9 cellular contexts compared by ENCODE assay signal in the genomic region with DNA sequence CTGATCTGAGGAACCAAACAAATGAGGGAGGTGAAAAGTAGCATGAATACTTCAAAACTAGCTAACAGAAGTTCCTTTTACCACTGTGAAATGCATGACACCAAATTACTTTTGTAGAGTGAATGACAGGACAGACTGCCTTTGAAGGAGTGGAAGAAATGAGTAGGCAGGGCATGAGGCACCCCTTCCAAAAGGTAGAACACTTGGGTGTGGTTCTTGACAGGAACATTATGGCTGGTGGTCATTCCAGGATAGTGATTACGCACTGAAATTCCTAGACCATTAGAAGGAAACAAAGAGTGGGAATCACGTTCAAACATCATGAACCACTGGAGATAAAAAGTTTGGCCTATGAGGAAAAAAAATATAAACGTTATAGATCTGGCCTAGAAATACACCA. TPM values are rescaled to one million over a fixed set of nuclear protein-coding genes. Genes with fewer than 3 reads are reported as not detected.
DNase-seq lines count a peak whose midpoint lies in the region; ATAC-seq and TF ChIP-seq lines count a peak whose summit lies in the region.
"Had no signal": no experiment of that assay in that cellular context is flagged by ENCODE, and none has a peak within 500 bp of the region (broad histone marks: within the 10 kb centered on the region; RNA-seq: fewer than 3 reads in every experiment).

No MANE protein-coding gene starts in this region.

- intact Hi-C loops in stomach (cut with DNase I; ENCODE audit: low total_unique reads) = no loop called here

- no peaks in the 10 kb centered on the region for H4K20me1 ChIP-seq in KMS-11 (ENCODE audit: insufficient read depth)

- 35 to 53% (median 43%) methylated on average over 3 of the region's 3 CpGs for WGBS in stomach, 5 donors

- no peak overlapping the region for H2AFZ ChIP-seq in KMS-11 (ENCODE audit: low read depth)

- no peak for ATAC-seq in CD4-positive, CD25-positive, alpha-beta regulatory T cell (ENCODE audit: low read depth in 2 of 2)
- ATAC-seq in activated naive CD4-positive, alpha-beta T cell treated with anti-CD3 and anti-CD28 coated beads, Interleukin-2, amount 50 U/mL, for 72 hours = no peak
- ATAC-seq in GM21515 (IDR thresholded peaks at IDR 0.05; ENCODE audit: unreplicated experiment) = no peak

- H3K9me3 Mint-ChIP-seq in CD4-positive, CD25-positive, alpha-beta regulatory T cell = peaks cover 0 to 1% (median 0%) of the 10 kb centered on the region in 7 donors
- no peaks in the 10 kb centered on the region for H3K9me3 Mint-ChIP-seq in activated naive CD4-positive, alpha-beta T cell treated with anti-CD3 and anti-CD28 coated beads, Interleukin-2, amount 50 U/mL, for 72 hours

- H3K27ac ChIP-seq in CD4-positive, CD25-positive, alpha-beta regulatory T cell (ENCODE audit: insufficient read depth, low read length, poor library complexity, severe bottlenecking) = peak overlapping the region; percentile 94
- H3K27ac ChIP-seq in KMS-11 (no peak overlapping the region), stomach (no peak overlapping the region)

- peaks cover 24% of the 10 kb centered on the region for H3K4me1 ChIP-seq in CD4-positive, CD25-positive, alpha-beta regulatory T cell (ENCODE audit: control insufficient read depth, insufficient read depth, low read length, poor library complexity, severe bottlenecking)
- H3K4me1 ChIP-seq in KMS-11 (ENCODE audit: low read depth, poor library complexity, severe bottlenecking) (peaks cover 42% of the 10 kb centered on the region), stomach (peaks cover 0 to 27% (median 16%) of the 10 kb centered on the region in 4 donors)

- peak in 1 of 3 donors; percentile 13 for DNase-seq in CD4-positive, CD25-positive, alpha-beta regulatory T cell
- no peak for DNase-seq in activated naive CD4-positive, alpha-beta T cell treated with anti-CD3 and anti-CD28 coated beads, Interleukin-2, amount 50 U/mL, for 72 hours (ENCODE audit: low spot score in 2 of 2)
- DNase-seq in kidney tubule cell (ENCODE audit: low spot score) = peak; percentile 15
- DNase-seq in stomach = no peak
- no peak for DNase-seq in effector CD4-positive, alpha-beta T cell
- no peak for DNase-seq in Kasumi-1 (lab: John Stamatoyannopoulos, UW)
- DNase-seq: KG1 had no signal

- no peak overlapping the region for H3K27ac Mint-ChIP-seq in CD4-positive, CD25-positive, alpha-beta regulatory T cell
- peak overlapping the region; percentile 88 to 94 for H3K27ac Mint-ChIP-seq in activated naive CD4-positive, alpha-beta T cell treated with anti-CD3 and anti-CD28 coated beads, Interleukin-2, amount 50 U/mL, for 72 hours

- TF ChIP-seq CTCF in KMS-11 (conservative IDR thresholded peaks at IDR 0.05; ENCODE audit: low read depth, low read length) (no peak), stomach (IDR thresholded peaks at IDR 0.05) (no peak)

- H3K4me3 Mint-ChIP-seq in CD4-positive, CD25-positive, alpha-beta regulatory T cell = peak overlapping the region; percentile 2 to 94 (median 44)

- H3K79me2 ChIP-seq in KMS-11 (ENCODE audit: insufficient read depth, low read depth) = peaks cover 84% of the 10 kb centered on the region

- peak overlapping the region; percentile 87 for H3K4me3 ChIP-seq in CD4-positive, CD25-positive, alpha-beta regulatory T cell (ENCODE audit: low read depth, low read length)
- H3K4me3 ChIP-seq in KMS-11 (IDR thresholded peaks at IDR 0.05; ENCODE audit: insufficient read depth, low read depth, low read length) (no peak overlapping the region), stomach (no peak overlapping the region)

- peaks cover 6% of the 10 kb centered on the region for H3K36me3 Mint-ChIP-seq in CD4-positive, CD25-positive, alpha-beta regulatory T cell
- peaks cover 32 to 34% of the 10 kb centered on the region in 2 donors for H3K36me3 Mint-ChIP-seq in activated naive CD4-positive, alpha-beta T cell treated with anti-CD3 and anti-CD28 coated beads, Interleukin-2, amount 50 U/mL, for 72 hours

- H3K9me3 ChIP-seq in CD4-positive, CD25-positive, alpha-beta regulatory T cell (ENCODE audit: control insufficient read depth in 2 of 2, low read length in 2 of 2) = no peaks in the 10 kb centered on the region
- H3K9me3 ChIP-seq in stomach = peaks cover 0 to 5% (median 0%) of the 10 kb centered on the region in 4 donors

- H3K9ac ChIP-seq in KMS-11 = peak overlapping the region; percentile 97; the same call in 1 of the 2 replicates

- TF ChIP-seq EP300 in stomach (IDR thresholded peaks at IDR 0.05) = no peak

- H3K27me3 Mint-ChIP-seq in CD4-positive, CD25-positive, alpha-beta regulatory T cell = peaks cover 5% of the 10 kb centered on the region

- H3K4me2 ChIP-seq in KMS-11 = peak overlapping the region; percentile 89; the same call in 1 of the 2 replicates

- TF ChIP-seq POLR2A in stomach (IDR thresholded peaks at IDR 0.05) = no peak

- no peaks in the 10 kb centered on the region for H3K27me3 ChIP-seq in CD4-positive, CD25-positive, alpha-beta regulatory T cell (ENCODE audit: control insufficient read depth, insufficient read depth, low read length)
- H3K27me3 ChIP-seq in KMS-11 (ENCODE audit: insufficient read depth, low read depth) (no peaks in the 10 kb centered on the region), stomach (peaks cover 0 to 4% (median 0%) of the 10 kb centered on the region in 3 donors)

- peaks cover 20% of the 10 kb centered on the region for H3K36me3 ChIP-seq in CD4-positive, CD25-positive, alpha-beta regulatory T cell (ENCODE audit: control insufficient read depth, insufficient read depth, low read length)
- no peaks in the 10 kb centered on the region for H3K36me3 ChIP-seq in KMS-11 (ENCODE audit: insufficient read depth)
- H3K36me3 ChIP-seq in stomach = peaks cover 0 to 22% (median 5%) of the 10 kb centered on the region in 4 donors

- peaks cover 6 to 66% (median 37%) of the 10 kb centered on the region in 4 donors for H3K4me1 Mint-ChIP-seq in CD4-positive, CD25-positive, alpha-beta regulatory T cell

RNA-seq across cellular contexts. Expression of gene HUWE1, which starts 4.9 kb away (rescaled TPM):
- total RNA-seq in CD4-positive, CD25-positive, alpha-beta regulatory T cell = 204 TPM
- polyA plus RNA-seq in CD4-positive, CD25-positive, alpha-beta regulatory T cell = 1 to 10 TPM; 7.3 to 9.9 (median 8.7) TPM
- total RNA-seq in activated naive CD4-positive, alpha-beta T cell treated with anti-CD3 and anti-CD28 coated beads, Interleukin-2, amount 50 U/mL, for 72 hours = 100 to 1,000 TPM; 505 to 553 TPM
- 100 to 1,000 TPM in 4 of 5 donors, 10 to 100 TPM in 1; 74.1 to 124 (median 101) TPM for total RNA-seq in stomach
- 10 to 100 TPM; 16.2 to 27.3 (median 21.4) TPM for polyA plus RNA-seq in stomach

Comparison
In these comparisons a context has a peak if more than half of its experiments do, and no peak if none do; other contexts are left out.
1. H3K27ac Mint-ChIP-seq: peak in activated naive CD4-positive, alpha-beta T cell treated with anti-CD3 and anti-CD28 coated beads, Interleukin-2, amount 50 U/mL, for 72 hours (2 of 2); none in CD4-positive, CD25-positive, alpha-beta regulatory T cell (0 of 3).